Comparison of ENCODE assay signal across 8 cellular contexts in the genomic region with DNA sequence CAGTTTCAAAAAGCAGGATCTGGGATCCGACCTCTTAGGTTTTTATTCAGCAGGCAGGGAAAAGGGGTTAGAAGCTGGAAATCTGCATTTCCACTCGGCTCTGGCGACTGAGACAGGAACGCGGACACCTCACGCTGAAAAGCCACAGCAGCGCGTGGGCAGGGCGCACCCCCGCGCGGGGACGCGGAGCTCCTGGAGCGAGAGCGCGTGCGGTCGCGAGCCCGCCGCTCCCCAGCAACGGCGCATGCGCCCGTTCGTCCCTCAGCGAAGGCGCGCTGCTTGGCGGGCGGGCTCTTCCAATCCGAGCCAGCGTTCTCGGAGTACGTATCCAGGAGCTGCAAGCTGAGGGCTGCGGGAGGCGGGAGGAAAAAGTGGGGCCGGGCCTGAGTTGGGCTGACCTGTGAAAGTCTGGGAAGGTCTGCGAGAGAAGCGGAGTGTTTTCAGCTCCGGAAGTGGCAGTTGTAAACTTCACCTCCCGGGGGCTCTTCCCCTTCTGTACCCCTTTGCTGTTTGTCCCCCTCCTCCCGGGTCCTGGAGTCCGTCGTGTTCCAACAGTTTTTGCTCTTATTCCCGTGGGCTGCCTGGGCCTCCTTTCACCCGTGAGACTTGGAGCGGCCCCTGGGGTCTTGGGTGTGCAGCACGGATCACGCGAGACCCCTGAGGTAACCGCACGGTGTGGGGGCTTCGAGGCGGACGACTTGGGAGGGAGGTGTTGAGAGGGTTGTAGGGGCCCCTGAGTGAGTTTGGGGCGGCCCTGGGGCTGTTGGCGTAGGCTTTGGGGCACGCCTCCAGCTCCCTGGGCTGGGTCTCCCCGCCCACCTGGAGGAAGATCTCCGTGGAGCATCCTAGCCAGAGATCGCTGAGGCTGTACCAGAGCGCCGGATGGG. TPM values are rescaled to one million over a fixed set of nuclear protein-coding genes. Genes with fewer than 3 reads are reported as not detected.
DNase-seq lines count a peak whose midpoint lies in the region; ATAC-seq, FAIRE-seq and TF ChIP-seq lines count a peak whose summit lies in the region.

A gene (plus strand): TSS at position 403 of the 887 bp plus-strand sequence. CDS start 11,046 bp downstream, outside the sequence.

- H3K27ac ChIP-seq in adrenal gland = peak within 1 kb of the TSS; percentile 9 to 91 (median 74)
- H3K27ac ChIP-seq in heart right ventricle = peak within 1 kb of the TSS in 9 of 10 donors; percentile 76 to 91 (median 85)
- H3K27ac ChIP-seq in upper lobe of right lung = peak within 1 kb of the TSS; percentile 70

- peak; percentile 99 for FAIRE-seq in GM12892 (lab: Jason Lieb, UNC)

- H3K4me1 ChIP-seq in adrenal gland (replicated peaks in 1 of 2) (peaks cover 0 to 7% of the 10 kb centered on the region in 2 donors), heart right ventricle (peaks cover 0 to 14% (median 9%) of the 10 kb centered on the region in 9 donors), upper lobe of right lung (no peaks in the 10 kb centered on the region)

- DNase-seq in GM12892 (ENCODE audit: insufficient read length) (peak; percentile 89), NCI-H1436 (lab: John Stamatoyannopoulos, UW) (peak; percentile 93), SW480 (ENCODE audit: low spot score) (peak; percentile 93), adrenal gland (peak; percentile 93 to 97 (median 96)), heart right ventricle (peak; percentile 93 to 94), posterior vena cava (ENCODE audit: low spot score) (peak; percentile 97), upper lobe of right lung (peak; percentile 96)

- no peaks in the 10 kb centered on the region for H3K27me3 ChIP-seq in adrenal gland
- H3K27me3 ChIP-seq in heart right ventricle = no peaks in the 10 kb centered on the region
- H3K27me3 ChIP-seq in upper lobe of right lung = no peaks in the 10 kb centered on the region

- no peaks in the 10 kb centered on the region for H3K36me3 ChIP-seq in adrenal gland (replicated peaks in 1 of 2)
- no peaks in the 10 kb centered on the region for H3K36me3 ChIP-seq in heart right ventricle
- H3K36me3 ChIP-seq in upper lobe of right lung = no peaks in the 10 kb centered on the region

- ATAC-seq in HG02840 (IDR thresholded peaks at IDR 0.05; ENCODE audit: low FRiP score, unreplicated experiment) (peak; percentile 73), heart right ventricle (peak; percentile 97 to 99 (median 98)), upper lobe of right lung (peak; percentile 99)

- intact Hi-C loops in adrenal gland (cut with DNase I) (no loop called here), heart right ventricle (cut with DNase I) (loop anchor here in 4 of 10 donors (1.0 to 10.0 kb wide), 6 partner anchors 41 to 258 kb away; a partner anchor contains a TSS), posterior vena cava (cut with DNase I) (no loop called here), upper lobe of right lung (cut with DNase I) (no loop called here)

- 0 to 1% (median 0%) methylated on average over 22 to 65 of the region's 65 CpGs for WGBS in adrenal gland, 4 donors
- 0 to 1% methylated on average over 65 of the region's 65 CpGs for WGBS in heart right ventricle, 2 donors

- peak within 1 kb of the TSS; percentile 10 to 79 (median 59) for H3K4me3 ChIP-seq in adrenal gland
- H3K4me3 ChIP-seq in heart right ventricle = peak within 1 kb of the TSS; percentile 48 to 88 (median 76)
- peak within 1 kb of the TSS; percentile 84 for H3K4me3 ChIP-seq in upper lobe of right lung

- TF ChIP-seq CTCF in adrenal gland (IDR thresholded peaks at IDR 0.05) = no peak
- no peak for TF ChIP-seq CTCF in heart right ventricle (IDR thresholded peaks at IDR 0.05)
- TF ChIP-seq CTCF in upper lobe of right lung (IDR thresholded peaks at IDR 0.05) = no peak

- TF ChIP-seq POLR2A in GM12892 (IDR thresholded peaks at IDR 0.05; ENCODE audit: low read depth, low read length) (peak; percentile 77), adrenal gland (IDR thresholded peaks at IDR 0.05) (peak; percentile 24 to 79)

- H3K9me3 ChIP-seq in adrenal gland (replicated peaks in 1 of 3) (no peaks in the 10 kb centered on the region), heart right ventricle (no peaks in the 10 kb centered on the region), upper lobe of right lung (no peaks in the 10 kb centered on the region)

RNA-seq across cellular contexts. Expression of the gene that starts here (rescaled TPM):
- 3.9 TPM for polyA plus RNA-seq in GM12892 (2012; ENCODE audit: missing spikeins)
- total RNA-seq in adrenal gland (1 to 10 TPM; 1.2 to 4.2 (median 2.1) TPM), heart right ventricle (1 to 10 TPM; 1.2 to 2.4 (median 1.8) TPM), posterior vena cava (1 to 10 TPM; 2.6 to 3.1 TPM), upper lobe of right lung (3.0 TPM)
- polyA plus RNA-seq in adrenal gland (1 to 10 TPM; 1.4 to 4.1 (median 3.2) TPM), heart right ventricle (under 1 TPM; 0.29 to 0.33 TPM)

Comparison
In these comparisons a context has a peak if more than half of its experiments do, and no peak if none do; other contexts are left out.
1. Peak in every context shown above with its lines: DNase-seq, ATAC-seq, H3K4me3 ChIP-seq and H3K27ac ChIP-seq.